ENCODE assay signal across 16 cellular contexts in the genomic region with DNA sequence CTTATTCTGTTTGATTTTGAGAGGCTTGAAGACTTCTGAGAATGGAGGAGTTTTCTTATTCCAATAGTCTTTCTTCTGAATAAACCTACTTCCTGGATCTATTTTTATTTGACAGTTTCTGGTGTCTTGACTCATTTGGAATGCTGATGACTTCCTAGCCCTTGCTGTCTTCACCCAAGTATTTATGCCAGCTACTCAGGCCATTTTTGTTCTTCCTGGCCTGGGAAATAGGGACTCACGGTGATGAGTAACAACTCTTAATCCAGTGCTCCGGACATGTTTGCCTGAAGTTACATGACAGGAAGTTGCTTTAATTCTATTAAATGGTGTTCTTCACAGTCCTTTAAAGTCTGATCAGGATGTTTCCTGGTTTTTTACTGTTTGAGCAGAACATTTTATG.
"Had no signal": no experiment of that assay in that cellular context is flagged by ENCODE, and none has a peak within 500 bp of the region (broad histone marks: within the 10 kb centered on the region; RNA-seq: fewer than 3 reads in every experiment).

No MANE protein-coding gene starts in this region.

- H3K27ac Mint-ChIP-seq: activated naive CD4-positive, alpha-beta T cell treated with anti-CD3 and anti-CD28 coated beads, Interleukin-2, amount 50 U/mL, for 24 hours; brain; effector memory CD8-positive, alpha-beta T cell; naive thymus-derived CD8-positive, alpha-beta T cell; stimulated activated effector memory CD8-positive, alpha-beta T cell treated with anti-CD3 and anti-CD28 coated beads, Interleukin-12 subunit alpha, Interleukin-12 subunit beta, amount 100 ng/mL, for 72 hours; T-helper 1 cell treated with Interleukin-12 subunit alpha and Interleukin-12 subunit beta and Interleukin-4 antibody, amounts not matched to agents 30 μg/mL and 1 μg/mL, for 36 hours; type B pancreatic cell had no signal

- H3K9me3 Mint-ChIP-seq: type B pancreatic cell had no signal

- H3K4me1 Mint-ChIP-seq: activated naive CD4-positive, alpha-beta T cell treated with anti-CD3 and anti-CD28 coated beads, Interleukin-2, amount 50 U/mL, for 24 hours; brain; naive thymus-derived CD8-positive, alpha-beta T cell; stimulated activated effector memory CD8-positive, alpha-beta T cell treated with anti-CD3 and anti-CD28 coated beads, Interleukin-12 subunit alpha, Interleukin-12 subunit beta, amount 100 ng/mL, for 72 hours had no signal

- ATAC-seq: effector memory CD8-positive, alpha-beta T cell; left colon; mucosa of descending colon; naive thymus-derived CD8-positive, alpha-beta T cell; stimulated activated effector memory CD8-positive, alpha-beta T cell treated with anti-CD3 and anti-CD28 coated beads, Interleukin-12 subunit alpha, Interleukin-12 subunit beta, amount 100 ng/mL, for 72 hours had no signal

- H3K36me3 Mint-ChIP-seq: activated naive CD4-positive, alpha-beta T cell treated with anti-CD3 and anti-CD28 coated beads, Interleukin-2, amount 50 U/mL, for 24 hours; brain; stimulated activated effector memory CD8-positive, alpha-beta T cell treated with anti-CD3 and anti-CD28 coated beads, Interleukin-12 subunit alpha, Interleukin-12 subunit beta, amount 100 ng/mL, for 72 hours; type B pancreatic cell had no signal

- H3K4me3 ChIP-seq: lung, mucosa of descending colon had no signal

- DNase-seq: activated CD4-positive, alpha-beta T cell treated with anti-CD3 and anti-CD28 coated beads, Interleukin-2, amount 50 U/mL, for 1 hour; activated CD4-positive, CD25-positive, alpha-beta regulatory T cell; activated T-cell treated with anti-CD3 and anti-CD28 coated beads, Interleukin-2, amount 50 U/mL, for 1 hour; amniotic stem cell; effector memory CD8-positive, alpha-beta T cell; left colon; mucosa of descending colon; naive thymus-derived CD8-positive, alpha-beta T cell; posterior cingulate gyrus; small intestine had no signal

- H3K4me3 Mint-ChIP-seq: activated naive CD4-positive, alpha-beta T cell treated with anti-CD3 and anti-CD28 coated beads, Interleukin-2, amount 50 U/mL, for 24 hours; brain; effector memory CD8-positive, alpha-beta T cell; naive thymus-derived CD8-positive, alpha-beta T cell; stimulated activated effector memory CD8-positive, alpha-beta T cell treated with anti-CD3 and anti-CD28 coated beads, Interleukin-12 subunit alpha, Interleukin-12 subunit beta, amount 100 ng/mL, for 72 hours; T-helper 1 cell treated with Interleukin-12 subunit alpha and Interleukin-12 subunit beta and Interleukin-4 antibody, amounts not matched to agents 30 μg/mL and 1 μg/mL, for 36 hours; type B pancreatic cell had no signal

- H3K27me3 Mint-ChIP-seq: activated naive CD4-positive, alpha-beta T cell treated with anti-CD3 and anti-CD28 coated beads, Interleukin-2, amount 50 U/mL, for 24 hours; effector memory CD8-positive, alpha-beta T cell; naive thymus-derived CD8-positive, alpha-beta T cell; type B pancreatic cell had no signal
